25 cellular contexts compared by ENCODE assay signal in genomic region chr6:85662251-85662650, GRCh38.
"Had no signal": no experiment of that assay in that cellular context is flagged by ENCODE, and none has a peak within 500 bp of the region (broad histone marks: within the 10 kb centered on the region; RNA-seq: fewer than 3 reads in every experiment).

No MANE protein-coding gene starts in this region.

- H3K4me1 Mint-ChIP-seq: activated B cell treated with CpG ODN at 0.5 μM for 24 hours; activated T-helper 17 cell treated with anti-CD3 and anti-CD28 coated beads, Interleukin-2, amount 50 U/mL, for 72 hours; central memory CD8-positive, alpha-beta T cell; neural progenitor cell had no signal

- H3K27me3 Mint-ChIP-seq: activated B cell treated with CpG ODN at 0.5 μM for 24 hours; activated CD8-positive, alpha-beta T cell treated with anti-CD3 and anti-CD28 coated beads for 36 hours; activated T-helper 17 cell treated with anti-CD3 and anti-CD28 coated beads, Interleukin-2, amount 50 U/mL, for 72 hours; central memory CD8-positive, alpha-beta T cell; dendritic cell treated with granulocyte-macrophage colony-stimulating factor and Interleukin-4, amounts not matched to agents 40 ng/mL and 50 ng/mL, for 4 days; naive thymus-derived CD8-positive, alpha-beta T cell had no signal

- ATAC-seq: activated CD8-positive, alpha-beta T cell treated with anti-CD3 and anti-CD28 coated beads for 36 hours; activated T-cell treated with anti-CD3 and anti-CD28 coated beads, Interleukin-2, amount 50 U/mL, for 4 hours; activated T-helper 17 cell treated with anti-CD3 and anti-CD28 coated beads, Interleukin-2, amount 50 U/mL, for 72 hours; gastrocnemius medialis; naive thymus-derived CD8-positive, alpha-beta T cell; psoas muscle had no signal

- H3K4me3 ChIP-seq: breast epithelium, esophagus squamous epithelium, gastrocnemius medialis, hepatocyte, neural progenitor cell, psoas muscle, spleen, tibial nerve had no signal

- DNase-seq: activated B cell treated with CpG ODN at 0.5 μM for 24 hours; activated CD4-positive, alpha-beta T cell treated with anti-CD3 and anti-CD28 coated beads, Interleukin-2, amount 50 U/mL, for 1 hour; activated CD8-positive, alpha-beta T cell treated with anti-CD3 and anti-CD28 coated beads for 36 hours; activated gamma-delta T cell treated with Interleukin-2 at 50 U/mL for 16 hours; activated naive CD4-positive, alpha-beta T cell treated with anti-CD3 and anti-CD28 coated beads, Interleukin-2, amount 50 U/mL, for 16 hours; activated T-cell treated with anti-CD3 and anti-CD28 coated beads, Interleukin-2, amount 50 U/mL, for 4 hours; effector CD4-positive, alpha-beta T cell; esophagus squamous epithelium; gastrocnemius medialis; glutamatergic neuron; islet precursor cell; naive thymus-derived CD8-positive, alpha-beta T cell; occipital lobe; psoas muscle; spleen; stimulated activated CD4-positive, alpha-beta T cell treated with anti-CD3 and anti-CD28 coated beads, Interleukin-2, amount 100 ng/mL, for 48 hours; stimulated activated naive CD4-positive, alpha-beta T cell treated with Interleukin-2 at 50 U/mL for 16 hours; T-helper 2 cell had no signal

- H3K27ac Mint-ChIP-seq: activated B cell treated with CpG ODN at 0.5 μM for 24 hours; activated CD8-positive, alpha-beta T cell treated with anti-CD3 and anti-CD28 coated beads for 36 hours; activated T-helper 17 cell treated with anti-CD3 and anti-CD28 coated beads, Interleukin-2, amount 50 U/mL, for 72 hours; dendritic cell treated with granulocyte-macrophage colony-stimulating factor and Interleukin-4, amounts not matched to agents 40 ng/mL and 50 ng/mL, for 4 days; neural progenitor cell had no signal

- H3K4me3 Mint-ChIP-seq: activated B cell treated with CpG ODN at 0.5 μM for 24 hours; activated CD8-positive, alpha-beta T cell treated with anti-CD3 and anti-CD28 coated beads for 36 hours; activated T-cell treated with anti-CD3 and anti-CD28 coated beads, Interleukin-2, amount 50 U/mL, for 4 hours; activated T-helper 17 cell treated with anti-CD3 and anti-CD28 coated beads, Interleukin-2, amount 50 U/mL, for 72 hours; central memory CD8-positive, alpha-beta T cell; dendritic cell treated with granulocyte-macrophage colony-stimulating factor and Interleukin-4, amounts not matched to agents 40 ng/mL and 50 ng/mL, for 4 days; naive thymus-derived CD8-positive, alpha-beta T cell; neural progenitor cell had no signal
